ENCODE assay signal across 8 cellular contexts in genomic region chr17:57604771-57605733, GRCh38.
DNase-seq lines count a peak whose midpoint lies in the region; ATAC-seq and TF ChIP-seq lines count a peak whose summit lies in the region.

No MANE protein-coding gene starts in this region.

- intact Hi-C loops in mucosa of descending colon (cut with DNase I, micrococcal nuclease) (loop anchor here in 1 of 2 donors (10.0 kb wide), 1 partner anchor 60 kb away; no protein-coding TSS in a partner anchor), upper lobe of right lung (cut with DNase I) (no loop called here), tibial artery (cut with DNase I; ENCODE audit: low total_unique reads) (no loop called here)

- H3K27ac ChIP-seq in upper lobe of right lung (peak overlapping the region; percentile 60), tibial artery (no peak overlapping the region)

- H3K27me3 ChIP-seq in upper lobe of right lung: no peaks in the 10 kb centered on the region
- no peaks in the 10 kb centered on the region for H3K27me3 ChIP-seq in tibial artery

- H3K36me3 ChIP-seq in mucosa of descending colon (ENCODE audit: low read depth): no peaks in the 10 kb centered on the region
- no peaks in the 10 kb centered on the region for H3K36me3 ChIP-seq in upper lobe of right lung
- no peaks in the 10 kb centered on the region for H3K36me3 ChIP-seq in tibial artery

- no peaks in the 10 kb centered on the region for H3K27me3 Mint-ChIP-seq in T-helper 17 cell

- DNase-seq in GF-D8 (lab: John Stamatoyannopoulos, UW) (peak; percentile 39), NCI-H1105 treated with DMSO at 0.1 percent for 48 hours (lab: John Stamatoyannopoulos, UW) (peak; percentile 92), T-helper 17 cell (no peak), mucosa of descending colon (peak; percentile 65 to 75 (median 67)), upper lobe of right lung (peak; percentile 61), tibial artery (no peak)
- DNase-seq in effector CD4-positive, alpha-beta T cell: peak; percentile 15

- H3K4me3 Mint-ChIP-seq in T-helper 17 cell: peak overlapping the region; percentile 91

- no peaks in the 10 kb centered on the region for H3K36me3 Mint-ChIP-seq in T-helper 17 cell (ENCODE audit: low read depth)

- H3K9me3 ChIP-seq in T-helper 17 cell (ENCODE audit: control insufficient read depth, low read length, poor library complexity, severe bottlenecking) (no peaks in the 10 kb centered on the region), mucosa of descending colon (no peaks in the 10 kb centered on the region), upper lobe of right lung (no peaks in the 10 kb centered on the region), tibial artery (no peaks in the 10 kb centered on the region)

- TF ChIP-seq CTCF in mucosa of descending colon (IDR thresholded peaks at IDR 0.05): no peak
- TF ChIP-seq CTCF in upper lobe of right lung (IDR thresholded peaks at IDR 0.05): no peak
- TF ChIP-seq CTCF in tibial artery (IDR thresholded peaks at IDR 0.05): no peak

- H3K4me3 ChIP-seq in mucosa of descending colon: no peak overlapping the region
- H3K4me3 ChIP-seq in upper lobe of right lung: peak overlapping the region; percentile 13
- H3K4me3 ChIP-seq in tibial artery: peak overlapping the region in 1 of 2 donors; percentile 32

- ATAC-seq in GM21825 (IDR thresholded peaks at IDR 0.05; ENCODE audit: unreplicated experiment) (peak; percentile 72), T-helper 17 cell (peak; percentile 55), mucosa of descending colon (peak; percentile 72), upper lobe of right lung (peak; percentile 56)

- H3K27ac Mint-ChIP-seq in T-helper 17 cell: peak overlapping the region; percentile 98

- H3K4me1 Mint-ChIP-seq in T-helper 17 cell: peaks cover 56% of the 10 kb centered on the region

- H3K4me1 ChIP-seq in mucosa of descending colon (ENCODE audit: low read depth) (peaks cover 29% of the 10 kb centered on the region), upper lobe of right lung (peaks cover 40% of the 10 kb centered on the region), tibial artery (peaks cover 0 to 22% (median 13%) of the 10 kb centered on the region in 4 donors)

Comparison
In these comparisons a context has a peak if more than half of its experiments do, and no peak if none do; other contexts are left out.
1. DNase-seq: peak in GF-D8 (single experiment), NCI-H1105 treated with DMSO at 0.1 percent for 48 hours (single experiment), effector CD4-positive, alpha-beta T cell (single experiment), mucosa of descending colon (3 of 3) and upper lobe of right lung (single experiment); none in T-helper 17 cell (0 of 3) and tibial artery (0 of 2).
2. Peak in every context shown above with its lines, with median percentiles within 50 percentile points of each other: ATAC-seq.